Comparison of ENCODE assay signal across 1 cellular context in the genomic region with DNA sequence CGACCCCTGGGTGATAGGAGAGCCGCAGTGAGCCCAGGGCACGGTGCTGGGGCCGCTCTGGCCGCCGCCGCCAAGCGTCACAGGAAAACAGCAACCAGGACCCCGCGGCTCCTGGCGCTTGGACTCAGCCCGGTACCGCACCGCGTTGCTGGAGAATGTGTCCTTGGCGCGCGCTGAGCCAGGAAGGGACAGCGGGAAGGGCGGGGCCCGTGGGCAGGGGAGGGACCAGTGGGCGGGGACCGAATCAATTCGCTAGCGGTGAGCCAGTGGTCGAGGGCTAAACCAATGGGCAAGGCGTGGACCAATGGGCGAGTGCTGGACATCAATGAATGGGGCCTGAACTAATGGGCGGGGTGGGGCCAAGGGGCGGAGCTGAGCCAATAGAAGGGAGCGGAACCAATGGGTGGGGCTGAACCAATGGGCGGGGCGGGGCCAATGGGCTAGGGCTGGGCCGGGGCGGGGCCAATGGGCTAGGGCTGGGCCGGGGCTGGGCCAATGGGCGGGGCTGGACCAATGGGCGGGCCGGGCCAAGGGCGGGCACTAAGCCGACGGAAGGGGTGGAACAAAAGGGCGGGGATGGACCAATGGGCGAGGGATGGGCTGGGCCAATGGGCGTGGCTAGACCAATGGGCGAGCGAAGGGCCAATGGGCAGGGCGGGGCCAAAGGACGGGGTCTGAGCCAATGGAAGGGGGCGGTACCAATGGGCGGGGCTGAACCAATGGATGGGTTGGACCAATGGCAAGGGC.
A peak's percentile ranks its signal among the peaks of the same experiment; 100 is the strongest.
TF ChIP-seq lines count a peak whose summit lies in the region.

No MANE protein-coding gene starts in this region.

TF ChIP-seq in K562, 482 proteins besides CTCF, POLR2A, EP300 and RAD21 (continues in another document):
- TF ChIP-seq POLR2H (tag; IDR thresholded peaks at IDR 0.05; ENCODE audit: low read depth), result peak; percentile 98
- no peak for TF ChIP-seq DIDO1 (tag; IDR thresholded peaks at IDR 0.05; ENCODE audit: low read depth)
- no peak for TF ChIP-seq ZNF785 (CRISPR knock-in tag; IDR thresholded peaks at IDR 0.05)
- TF ChIP-seq FOS (IDR thresholded peaks at IDR 0.05; ENCODE audit: extremely low read depth, insufficient read length), result peak; percentile 73
- TF ChIP-seq CSDE1 (IDR thresholded peaks at IDR 0.05), result no peak
- TF ChIP-seq, protein P1, sequence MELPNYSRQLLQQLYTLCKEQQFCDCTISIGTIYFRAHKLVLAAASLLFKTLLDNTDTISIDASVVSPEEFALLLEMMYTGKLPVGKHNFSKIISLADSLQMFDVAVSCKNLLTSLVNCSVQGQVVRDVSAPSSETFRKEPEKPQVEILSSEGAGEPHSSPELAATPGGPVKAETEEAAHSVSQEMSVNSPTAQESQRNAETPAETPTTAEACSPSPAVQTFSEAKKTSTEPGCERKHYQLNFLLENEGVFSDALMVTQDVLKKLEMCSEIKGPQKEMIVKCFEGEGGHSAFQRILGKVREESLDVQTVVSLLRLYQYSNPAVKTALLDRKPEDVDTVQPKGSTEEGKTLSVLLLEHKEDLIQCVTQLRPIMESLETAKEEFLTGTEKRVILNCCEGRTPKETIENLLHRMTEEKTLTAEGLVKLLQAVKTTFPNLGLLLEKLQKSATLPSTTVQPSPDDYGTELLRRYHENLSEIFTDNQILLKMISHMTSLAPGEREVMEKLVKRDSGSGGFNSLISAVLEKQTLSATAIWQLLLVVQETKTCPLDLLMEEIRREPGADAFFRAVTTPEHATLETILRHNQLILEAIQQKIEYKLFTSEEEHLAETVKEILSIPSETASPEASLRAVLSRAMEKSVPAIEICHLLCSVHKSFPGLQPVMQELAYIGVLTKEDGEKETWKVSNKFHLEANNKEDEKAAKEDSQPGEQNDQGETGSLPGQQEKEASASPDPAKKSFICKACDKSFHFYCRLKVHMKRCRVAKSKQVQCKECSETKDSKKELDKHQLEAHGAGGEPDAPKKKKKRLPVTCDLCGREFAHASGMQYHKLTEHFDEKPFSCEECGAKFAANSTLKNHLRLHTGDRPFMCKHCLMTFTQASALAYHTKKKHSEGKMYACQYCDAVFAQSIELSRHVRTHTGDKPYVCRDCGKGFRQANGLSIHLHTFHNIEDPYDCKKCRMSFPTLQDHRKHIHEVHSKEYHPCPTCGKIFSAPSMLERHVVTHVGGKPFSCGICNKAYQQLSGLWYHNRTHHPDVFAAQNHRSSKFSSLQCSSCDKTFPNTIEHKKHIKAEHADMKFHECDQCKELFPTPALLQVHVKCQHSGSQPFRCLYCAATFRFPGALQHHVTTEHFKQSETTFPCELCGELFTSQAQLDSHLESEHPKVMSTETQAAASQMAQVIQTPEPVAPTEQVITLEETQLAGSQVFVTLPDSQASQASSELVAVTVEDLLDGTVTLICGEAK (IDR thresholded peaks at IDR 0.05), result peak; percentile 59
- TF ChIP-seq, protein P1 (CRISPR knock-in tag; IDR thresholded peaks at IDR 0.05), result no peak
- TF ChIP-seq, protein P2, sequence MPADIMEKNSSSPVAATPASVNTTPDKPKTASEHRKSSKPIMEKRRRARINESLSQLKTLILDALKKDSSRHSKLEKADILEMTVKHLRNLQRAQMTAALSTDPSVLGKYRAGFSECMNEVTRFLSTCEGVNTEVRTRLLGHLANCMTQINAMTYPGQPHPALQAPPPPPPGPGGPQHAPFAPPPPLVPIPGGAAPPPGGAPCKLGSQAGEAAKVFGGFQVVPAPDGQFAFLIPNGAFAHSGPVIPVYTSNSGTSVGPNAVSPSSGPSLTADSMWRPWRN (IDR thresholded peaks at IDR 0.05; ENCODE audit: low read depth), result no peak
- TF ChIP-seq ZNF134 (CRISPR knock-in tag; conservative IDR thresholded peaks at IDR 0.05), result no peak
- no peak; the same call in 1 of the 2 replicates for TF ChIP-seq CREB1 (IDR thresholded peaks at IDR 0.05)
- peak; percentile 23; the same call in 1 of the 2 replicates for TF ChIP-seq CREB1 (CRISPR knock-in tag; IDR thresholded peaks at IDR 0.05)
- no peak for TF ChIP-seq EWSR1 (IDR thresholded peaks at IDR 0.05; ENCODE audit: borderline replicate concordance, low read depth, partially characterized antibody)
- TF ChIP-seq XRCC4 (IDR thresholded peaks at IDR 0.05; ENCODE audit: extremely low read depth, insufficient read depth, insufficient read length), result no peak
- TF ChIP-seq STAT5A (IDR thresholded peaks at IDR 0.05; ENCODE audit: borderline replicate concordance, low read length), result no peak
- TF ChIP-seq, protein P3, sequence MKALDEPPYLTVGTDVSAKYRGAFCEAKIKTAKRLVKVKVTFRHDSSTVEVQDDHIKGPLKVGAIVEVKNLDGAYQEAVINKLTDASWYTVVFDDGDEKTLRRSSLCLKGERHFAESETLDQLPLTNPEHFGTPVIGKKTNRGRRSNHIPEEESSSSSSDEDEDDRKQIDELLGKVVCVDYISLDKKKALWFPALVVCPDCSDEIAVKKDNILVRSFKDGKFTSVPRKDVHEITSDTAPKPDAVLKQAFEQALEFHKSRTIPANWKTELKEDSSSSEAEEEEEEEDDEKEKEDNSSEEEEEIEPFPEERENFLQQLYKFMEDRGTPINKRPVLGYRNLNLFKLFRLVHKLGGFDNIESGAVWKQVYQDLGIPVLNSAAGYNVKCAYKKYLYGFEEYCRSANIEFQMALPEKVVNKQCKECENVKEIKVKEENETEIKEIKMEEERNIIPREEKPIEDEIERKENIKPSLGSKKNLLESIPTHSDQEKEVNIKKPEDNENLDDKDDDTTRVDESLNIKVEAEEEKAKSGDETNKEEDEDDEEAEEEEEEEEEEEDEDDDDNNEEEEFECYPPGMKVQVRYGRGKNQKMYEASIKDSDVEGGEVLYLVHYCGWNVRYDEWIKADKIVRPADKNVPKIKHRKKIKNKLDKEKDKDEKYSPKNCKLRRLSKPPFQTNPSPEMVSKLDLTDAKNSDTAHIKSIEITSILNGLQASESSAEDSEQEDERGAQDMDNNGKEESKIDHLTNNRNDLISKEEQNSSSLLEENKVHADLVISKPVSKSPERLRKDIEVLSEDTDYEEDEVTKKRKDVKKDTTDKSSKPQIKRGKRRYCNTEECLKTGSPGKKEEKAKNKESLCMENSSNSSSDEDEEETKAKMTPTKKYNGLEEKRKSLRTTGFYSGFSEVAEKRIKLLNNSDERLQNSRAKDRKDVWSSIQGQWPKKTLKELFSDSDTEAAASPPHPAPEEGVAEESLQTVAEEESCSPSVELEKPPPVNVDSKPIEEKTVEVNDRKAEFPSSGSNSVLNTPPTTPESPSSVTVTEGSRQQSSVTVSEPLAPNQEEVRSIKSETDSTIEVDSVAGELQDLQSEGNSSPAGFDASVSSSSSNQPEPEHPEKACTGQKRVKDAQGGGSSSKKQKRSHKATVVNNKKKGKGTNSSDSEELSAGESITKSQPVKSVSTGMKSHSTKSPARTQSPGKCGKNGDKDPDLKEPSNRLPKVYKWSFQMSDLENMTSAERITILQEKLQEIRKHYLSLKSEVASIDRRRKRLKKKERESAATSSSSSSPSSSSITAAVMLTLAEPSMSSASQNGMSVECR (CRISPR knock-in tag; IDR thresholded peaks at IDR 0.05), result no peak; the same call in 1 of the 2 replicates
- TF ChIP-seq RCOR1 (IDR thresholded peaks at IDR 0.05; ENCODE audit: borderline replicate concordance in 1 of 2, low read depth in 2 of 2, low read length in 2 of 2), result peak in 1 of 2 experiments; percentile 46; a peak in 1 of 4 replicates
- no peak for TF ChIP-seq ADNP (tag; IDR thresholded peaks at IDR 0.05)
- no peak for TF ChIP-seq TRIM24 (IDR thresholded peaks at IDR 0.05)
- TF ChIP-seq, protein P4, sequence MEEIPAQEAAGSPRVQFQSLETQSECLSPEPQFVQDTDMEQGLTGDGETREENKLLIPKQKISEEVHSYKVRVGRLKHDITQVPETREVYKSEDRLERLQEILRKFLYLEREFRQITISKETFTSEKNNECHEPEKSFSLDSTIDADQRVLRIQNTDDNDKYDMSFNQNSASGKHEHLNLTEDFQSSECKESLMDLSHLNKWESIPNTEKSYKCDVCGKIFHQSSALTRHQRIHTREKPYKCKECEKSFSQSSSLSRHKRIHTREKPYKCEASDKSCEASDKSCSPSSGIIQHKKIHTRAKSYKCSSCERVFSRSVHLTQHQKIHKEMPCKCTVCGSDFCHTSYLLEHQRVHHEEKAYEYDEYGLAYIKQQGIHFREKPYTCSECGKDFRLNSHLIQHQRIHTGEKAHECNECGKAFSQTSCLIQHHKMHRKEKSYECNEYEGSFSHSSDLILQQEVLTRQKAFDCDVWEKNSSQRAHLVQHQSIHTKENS (CRISPR knock-in tag; IDR thresholded peaks at IDR 0.05), result no peak
- no peak for TF ChIP-seq ZNF583 (CRISPR knock-in tag; IDR thresholded peaks at IDR 0.05)
- TF ChIP-seq, protein P5, sequence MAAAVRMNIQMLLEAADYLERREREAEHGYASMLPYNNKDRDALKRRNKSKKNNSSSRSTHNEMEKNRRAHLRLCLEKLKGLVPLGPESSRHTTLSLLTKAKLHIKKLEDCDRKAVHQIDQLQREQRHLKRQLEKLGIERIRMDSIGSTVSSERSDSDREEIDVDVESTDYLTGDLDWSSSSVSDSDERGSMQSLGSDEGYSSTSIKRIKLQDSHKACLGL (CRISPR knock-in tag; IDR thresholded peaks at IDR 0.05; ENCODE audit: borderline replicate concordance, poor library complexity, severe bottlenecking), result no peak
- no peak for TF ChIP-seq BRD9 (IDR thresholded peaks at IDR 0.05; ENCODE audit: low read depth, partially characterized antibody)
- TF ChIP-seq CHD1 (IDR thresholded peaks at IDR 0.05; ENCODE audit: low read length), result no peak
- TF ChIP-seq, protein P6, sequence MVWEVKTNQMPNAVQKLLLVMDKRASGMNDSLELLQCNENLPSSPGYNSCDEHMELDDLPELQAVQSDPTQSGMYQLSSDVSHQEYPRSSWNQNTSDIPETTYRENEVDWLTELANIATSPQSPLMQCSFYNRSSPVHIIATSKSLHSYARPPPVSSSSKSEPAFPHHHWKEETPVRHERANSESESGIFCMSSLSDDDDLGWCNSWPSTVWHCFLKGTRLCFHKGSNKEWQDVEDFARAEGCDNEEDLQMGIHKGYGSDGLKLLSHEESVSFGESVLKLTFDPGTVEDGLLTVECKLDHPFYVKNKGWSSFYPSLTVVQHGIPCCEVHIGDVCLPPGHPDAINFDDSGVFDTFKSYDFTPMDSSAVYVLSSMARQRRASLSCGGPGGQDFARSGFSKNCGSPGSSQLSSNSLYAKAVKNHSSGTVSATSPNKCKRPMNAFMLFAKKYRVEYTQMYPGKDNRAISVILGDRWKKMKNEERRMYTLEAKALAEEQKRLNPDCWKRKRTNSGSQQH (CRISPR knock-in tag; IDR thresholded peaks at IDR 0.05), result no peak
- TF ChIP-seq, protein P7, sequence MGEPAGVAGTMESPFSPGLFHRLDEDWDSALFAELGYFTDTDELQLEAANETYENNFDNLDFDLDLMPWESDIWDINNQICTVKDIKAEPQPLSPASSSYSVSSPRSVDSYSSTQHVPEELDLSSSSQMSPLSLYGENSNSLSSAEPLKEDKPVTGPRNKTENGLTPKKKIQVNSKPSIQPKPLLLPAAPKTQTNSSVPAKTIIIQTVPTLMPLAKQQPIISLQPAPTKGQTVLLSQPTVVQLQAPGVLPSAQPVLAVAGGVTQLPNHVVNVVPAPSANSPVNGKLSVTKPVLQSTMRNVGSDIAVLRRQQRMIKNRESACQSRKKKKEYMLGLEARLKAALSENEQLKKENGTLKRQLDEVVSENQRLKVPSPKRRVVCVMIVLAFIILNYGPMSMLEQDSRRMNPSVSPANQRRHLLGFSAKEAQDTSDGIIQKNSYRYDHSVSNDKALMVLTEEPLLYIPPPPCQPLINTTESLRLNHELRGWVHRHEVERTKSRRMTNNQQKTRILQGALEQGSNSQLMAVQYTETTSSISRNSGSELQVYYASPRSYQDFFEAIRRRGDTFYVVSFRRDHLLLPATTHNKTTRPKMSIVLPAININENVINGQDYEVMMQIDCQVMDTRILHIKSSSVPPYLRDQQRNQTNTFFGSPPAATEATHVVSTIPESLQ (CRISPR knock-in tag; IDR thresholded peaks at IDR 0.05), result 0 out of 2 replicates have a peak, but pooled peaks have one; percentile 79
- TF ChIP-seq, protein P8, sequence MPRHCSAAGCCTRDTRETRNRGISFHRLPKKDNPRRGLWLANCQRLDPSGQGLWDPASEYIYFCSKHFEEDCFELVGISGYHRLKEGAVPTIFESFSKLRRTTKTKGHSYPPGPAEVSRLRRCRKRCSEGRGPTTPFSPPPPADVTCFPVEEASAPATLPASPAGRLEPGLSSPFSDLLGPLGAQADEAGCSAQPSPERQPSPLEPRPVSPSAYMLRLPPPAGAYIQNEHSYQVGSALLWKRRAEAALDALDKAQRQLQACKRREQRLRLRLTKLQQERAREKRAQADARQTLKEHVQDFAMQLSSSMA (CRISPR knock-in tag; IDR thresholded peaks at IDR 0.05), result peak; percentile 74; the same call in 1 of the 2 replicates
- TF ChIP-seq BRD4 (IDR thresholded peaks at IDR 0.05), result no peak
- TF ChIP-seq, protein P9, sequence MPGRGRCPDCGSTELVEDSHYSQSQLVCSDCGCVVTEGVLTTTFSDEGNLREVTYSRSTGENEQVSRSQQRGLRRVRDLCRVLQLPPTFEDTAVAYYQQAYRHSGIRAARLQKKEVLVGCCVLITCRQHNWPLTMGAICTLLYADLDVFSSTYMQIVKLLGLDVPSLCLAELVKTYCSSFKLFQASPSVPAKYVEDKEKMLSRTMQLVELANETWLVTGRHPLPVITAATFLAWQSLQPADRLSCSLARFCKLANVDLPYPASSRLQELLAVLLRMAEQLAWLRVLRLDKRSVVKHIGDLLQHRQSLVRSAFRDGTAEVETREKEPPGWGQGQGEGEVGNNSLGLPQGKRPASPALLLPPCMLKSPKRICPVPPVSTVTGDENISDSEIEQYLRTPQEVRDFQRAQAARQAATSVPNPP (IDR thresholded peaks at IDR 0.05; ENCODE audit: borderline replicate concordance, insufficient read depth, insufficient read length), result no peak
- TF ChIP-seq EGR1 (conservative IDR thresholded peaks at IDR 0.05), result 0 out of 2 replicates have a peak, but pooled peaks have one; percentile 13
- no peak for TF ChIP-seq MEF2A (IDR thresholded peaks at IDR 0.05; ENCODE audit: control insufficient read depth, low read depth, low read length)
- no peak for TF ChIP-seq NUFIP1 (IDR thresholded peaks at IDR 0.05; ENCODE audit: partially characterized antibody)
- TF ChIP-seq SMARCE1 (IDR thresholded peaks at IDR 0.05), result no peak
- TF ChIP-seq SMARCA4 (IDR thresholded peaks at IDR 0.05), result no peak
